In genomic region chr11:96098511-96099241, GRCh38 we compare ENCODE assay signal across 12 cellular contexts.
DNase-seq lines count a peak whose midpoint lies in the region; ATAC-seq and TF ChIP-seq lines count a peak whose summit lies in the region.
"Had no signal": no experiment of that assay in that cellular context is flagged by ENCODE, and none has a peak within 500 bp of the region (broad histone marks: within the 10 kb centered on the region; RNA-seq: fewer than 3 reads in every experiment).

No MANE protein-coding gene starts in this region.

- no peaks in the 10 kb centered on the region for H4K20me1 ChIP-seq in neural progenitor cell (ENCODE audit: low read depth)

- POLR2A ChIA-PET in activated CD8-positive, alpha-beta T cell treated with anti-CD3 and anti-CD28 coated beads for 36 hours (lab: Charles Lee) = interaction anchor here (1.3 to 1.5 kb wide), 3 partner anchors 9 to 144 kb away, joined by 3 to 4 read pairs (median 3); no protein-coding TSS in a partner anchor

- CTCF ChIA-PET in activated CD8-positive, alpha-beta T cell treated with anti-CD3 and anti-CD28 coated beads for 36 hours (lab: Charles Lee) = interaction anchor here (1.0 to 1.3 kb wide), 2 partner anchors 9 to 20 kb away, joined by 3 read pairs; no protein-coding TSS in a partner anchor

- H3K4me1 ChIP-seq in CD4-positive, CD25-positive, alpha-beta regulatory T cell (ENCODE audit: control insufficient read depth, insufficient read depth, low read length, poor library complexity, severe bottlenecking) = no peaks in the 10 kb centered on the region
- H3K4me1 ChIP-seq in SJSA1 (replicated peaks) (peaks cover 41% of the 10 kb centered on the region), foreskin keratinocyte (peaks cover 51% of the 10 kb centered on the region), neural progenitor cell (no peaks in the 10 kb centered on the region)

- H3K27me3 Mint-ChIP-seq in CD4-positive, CD25-positive, alpha-beta regulatory T cell = no peaks in the 10 kb centered on the region
- no peaks in the 10 kb centered on the region for H3K27me3 Mint-ChIP-seq in neural progenitor cell (ENCODE audit: insufficient read depth, low read depth)
- no peaks in the 10 kb centered on the region for H3K27me3 Mint-ChIP-seq in activated CD8-positive, alpha-beta T cell treated with anti-CD3 and anti-CD28 coated beads for 36 hours

- H3K27ac ChIP-seq in CD4-positive, CD25-positive, alpha-beta regulatory T cell (ENCODE audit: insufficient read depth, low read length, poor library complexity, severe bottlenecking) = no peak overlapping the region
- peak overlapping the region; percentile 54 for H3K27ac ChIP-seq in SJSA1
- H3K27ac ChIP-seq in foreskin keratinocyte = peak overlapping the region; percentile 63
- H3K27ac ChIP-seq in neural progenitor cell = no peak overlapping the region

- intact Hi-C loops in activated CD8-positive, alpha-beta T cell treated with anti-CD3 and anti-CD28 coated beads for 36 hours (cut with micrococcal nuclease) = no loop called here

- H3K36me3 Mint-ChIP-seq in CD4-positive, CD25-positive, alpha-beta regulatory T cell = peaks cover 21% of the 10 kb centered on the region
- H3K36me3 Mint-ChIP-seq in neural progenitor cell = no peaks in the 10 kb centered on the region
- peaks cover 16% of the 10 kb centered on the region for H3K36me3 Mint-ChIP-seq in activated CD8-positive, alpha-beta T cell treated with anti-CD3 and anti-CD28 coated beads for 36 hours (ENCODE audit: low read depth)

- no peaks in the 10 kb centered on the region for H3K9me3 ChIP-seq in CD4-positive, CD25-positive, alpha-beta regulatory T cell (ENCODE audit: control insufficient read depth in 2 of 2, low read length in 2 of 2)
- H3K9me3 ChIP-seq in SJSA1 (replicated peaks) (no peaks in the 10 kb centered on the region), neural progenitor cell (ENCODE audit: low read depth) (no peaks in the 10 kb centered on the region)

- no peak overlapping the region for H3K9ac ChIP-seq in neural progenitor cell

- peaks cover 0 to 2% (median 0%) of the 10 kb centered on the region in 7 donors for H3K9me3 Mint-ChIP-seq in CD4-positive, CD25-positive, alpha-beta regulatory T cell
- H3K9me3 Mint-ChIP-seq in neural progenitor cell = peaks cover 1% of the 10 kb centered on the region
- H3K9me3 Mint-ChIP-seq in activated CD8-positive, alpha-beta T cell treated with anti-CD3 and anti-CD28 coated beads for 36 hours = peaks cover 1% of the 10 kb centered on the region

- H3K27me3 ChIP-seq in CD4-positive, CD25-positive, alpha-beta regulatory T cell (ENCODE audit: control insufficient read depth, insufficient read depth, low read length) = no peaks in the 10 kb centered on the region
- H3K27me3 ChIP-seq in SJSA1 (replicated peaks) (no peaks in the 10 kb centered on the region), foreskin keratinocyte (no peaks in the 10 kb centered on the region), neural progenitor cell (no peaks in the 10 kb centered on the region)

- TF ChIP-seq CTCF in foreskin keratinocyte (conservative IDR thresholded peaks at IDR 0.05) (no peak), neural progenitor cell (IDR thresholded peaks at IDR 0.05) (no peak)
- TF ChIP-seq CTCF in activated CD8-positive, alpha-beta T cell treated with anti-CD3 and anti-CD28 coated beads for 36 hours (IDR thresholded peaks at IDR 0.05) = no peak

- no peaks in the 10 kb centered on the region for H3K79me2 ChIP-seq in neural progenitor cell (ENCODE audit: low read depth)

- no peak overlapping the region for H2AFZ ChIP-seq in neural progenitor cell (replicated peaks)

- H3K4me3 ChIP-seq in CD4-positive, CD25-positive, alpha-beta regulatory T cell (ENCODE audit: low read depth, low read length) = no peak overlapping the region
- H3K4me3 ChIP-seq in SJSA1 (no peak overlapping the region), neural progenitor cell (no peak overlapping the region)

- peak overlapping the region in 2 of 3 donors; percentile 1 to 27 for H3K27ac Mint-ChIP-seq in CD4-positive, CD25-positive, alpha-beta regulatory T cell
- H3K27ac Mint-ChIP-seq in neural progenitor cell = peak overlapping the region; percentile 76
- no peak overlapping the region for H3K27ac Mint-ChIP-seq in activated CD8-positive, alpha-beta T cell treated with anti-CD3 and anti-CD28 coated beads for 36 hours

- H3K4me3 Mint-ChIP-seq in CD4-positive, CD25-positive, alpha-beta regulatory T cell = no peak overlapping the region
- H3K4me3 Mint-ChIP-seq in neural progenitor cell = no peak overlapping the region
- H3K4me3 Mint-ChIP-seq in activated CD8-positive, alpha-beta T cell treated with anti-CD3 and anti-CD28 coated beads for 36 hours = no peak overlapping the region

- no peak overlapping the region for H3K4me2 ChIP-seq in neural progenitor cell

- H3K36me3 ChIP-seq in CD4-positive, CD25-positive, alpha-beta regulatory T cell (ENCODE audit: control insufficient read depth, insufficient read depth, low read length) = no peaks in the 10 kb centered on the region
- H3K36me3 ChIP-seq in SJSA1 = no peaks in the 10 kb centered on the region
- H3K36me3 ChIP-seq in neural progenitor cell = no peaks in the 10 kb centered on the region

- no peak for DNase-seq in CD4-positive, CD25-positive, alpha-beta regulatory T cell
- DNase-seq in SJSA1 (ENCODE audit: low read depth in 1 of 2, low spot score in 2 of 2) (no peak), foreskin keratinocyte (peak in 1 of 2 donors; percentile 55), neural progenitor cell (ENCODE audit: low spot score) (no peak), NCI-H2196 treated with DMSO at 0.1 percent for 48 hours (lab: John Stamatoyannopoulos, UW; ENCODE audit: unreplicated experiment) (no peak)
- no peak for DNase-seq in activated CD8-positive, alpha-beta T cell treated with anti-CD3 and anti-CD28 coated beads for 36 hours
- DNase-seq: activated effector memory CD4-positive, alpha-beta T cell treated with Interleukin-2 at 50 U/mL for 16 hours; NCI-H1694 treated with DMSO at 0.1 percent for 48 hours; stimulated activated CD4-positive, alpha-beta T cell treated with anti-CD3 and anti-CD28 coated beads, Interleukin-2, amount 100 ng/mL, for 24 hours; T-helper 2 cell had no signal

- H3K4me1 Mint-ChIP-seq in CD4-positive, CD25-positive, alpha-beta regulatory T cell = peaks cover 21 to 64% (median 33%) of the 10 kb centered on the region in 4 donors
- peaks cover 36% of the 10 kb centered on the region for H3K4me1 Mint-ChIP-seq in neural progenitor cell
- H3K4me1 Mint-ChIP-seq in activated CD8-positive, alpha-beta T cell treated with anti-CD3 and anti-CD28 coated beads for 36 hours (ENCODE audit: low read depth) = peaks cover 51% of the 10 kb centered on the region

- no peak for ATAC-seq in CD4-positive, CD25-positive, alpha-beta regulatory T cell (ENCODE audit: low read depth in 2 of 2)
- ATAC-seq in foreskin keratinocyte = no peak
- ATAC-seq in GM19035 (IDR thresholded peaks at IDR 0.05; ENCODE audit: unreplicated experiment) = no peak
- no peak for ATAC-seq in activated CD8-positive, alpha-beta T cell treated with anti-CD3 and anti-CD28 coated beads for 36 hours
- no peak for ATAC-seq in HG02678 (IDR thresholded peaks at IDR 0.05; ENCODE audit: unreplicated experiment)

- no peaks in the 10 kb centered on the region for H3F3A ChIP-seq in neural progenitor cell (ENCODE audit: low read depth)

Comparison
In these comparisons a context has a peak if more than half of its experiments do, and no peak if none do; other contexts are left out.
1. H3K27ac ChIP-seq: peak in SJSA1 (single experiment) and foreskin keratinocyte (single experiment); none in CD4-positive, CD25-positive, alpha-beta regulatory T cell (single experiment) and neural progenitor cell (single experiment).